8 cellular contexts compared by ENCODE assay signal in the genomic region with DNA sequence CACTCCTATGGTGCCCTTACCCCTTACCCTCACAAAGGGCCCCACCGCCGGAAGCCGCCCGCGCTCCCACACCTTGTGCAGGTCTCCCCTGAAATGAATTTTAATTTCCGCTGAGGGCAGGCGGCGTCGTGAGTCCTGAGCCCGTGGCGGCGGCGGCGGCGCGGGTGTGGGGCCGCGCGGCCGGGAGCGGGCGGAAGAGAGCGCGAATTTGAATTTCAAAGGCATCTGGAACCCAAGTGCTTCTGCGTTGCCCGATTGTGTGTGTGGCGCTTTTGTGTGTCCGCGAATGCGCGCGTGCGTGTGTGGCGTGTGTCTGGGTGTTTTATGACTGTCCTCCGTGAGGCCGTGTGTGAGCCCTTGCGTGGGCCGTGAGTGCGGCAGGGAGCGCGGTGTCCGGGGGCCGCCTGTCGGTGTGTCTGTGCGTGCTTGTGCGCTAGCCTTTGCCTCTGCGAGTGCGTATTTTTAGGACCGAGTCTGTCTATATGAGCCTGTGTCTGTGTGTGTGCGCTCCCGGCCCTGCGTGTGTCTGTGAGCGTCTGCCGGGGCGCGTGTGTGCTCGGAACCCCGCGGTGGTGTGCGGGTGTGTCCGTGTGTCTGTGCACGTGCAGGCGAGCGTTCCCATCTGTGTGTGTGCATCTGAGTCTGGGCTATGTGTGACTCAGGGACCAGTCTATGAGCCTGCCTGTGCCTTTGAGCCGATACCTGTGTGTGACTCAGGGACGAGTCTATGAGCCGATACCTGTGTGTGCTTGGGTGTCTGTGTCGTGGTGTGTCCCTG. TPM values are rescaled to one million over a fixed set of nuclear protein-coding genes. Genes with fewer than 3 reads are reported as not detected.
DNase-seq lines count a peak whose midpoint lies in the region; ATAC-seq, FAIRE-seq and TF ChIP-seq lines count a peak whose summit lies in the region.

No MANE protein-coding gene starts in this region.

- peaks cover 17 to 39% of the 10 kb centered on the region in 2 donors for H3K27me3 Mint-ChIP-seq in T-cell
- peaks cover 87% of the 10 kb centered on the region for H3K27me3 Mint-ChIP-seq in astrocyte (ENCODE audit: low read depth, unreplicated experiment)

- H3K36me3 ChIP-seq in astrocyte (ENCODE audit: insufficient read depth, low read length) (no peaks in the 10 kb centered on the region), mesenchymal stem cell (ENCODE audit: control insufficient read depth in 1 of 2, insufficient read depth in 2 of 2, low read depth in 1 of 2, low read length in 2 of 2) (peaks cover 0 to 3% of the 10 kb centered on the region in 2 experiments), stomach (no peaks in the 10 kb centered on the region)

- H3K4me1 ChIP-seq in astrocyte (ENCODE audit: insufficient read depth, low read length) (peaks cover 11% of the 10 kb centered on the region), mesenchymal stem cell (ENCODE audit: control insufficient read depth, insufficient read depth, low read depth, low read length) (peaks cover 41% of the 10 kb centered on the region), stomach (peaks cover 13 to 33% (median 20%) of the 10 kb centered on the region in 4 donors)

- 15% methylated on average over 68 of the region's 68 CpGs for WGBS in mesenchymal stem cell
- WGBS in stomach, 5 donors, result 4 to 7% (median 6%) methylated on average over 46 to 68 of the region's 68 CpGs

- H3K9ac ChIP-seq in astrocyte (ENCODE audit: low read length), result peak overlapping the region; percentile 33
- peak overlapping the region; percentile 49 for H3K9ac ChIP-seq in mesenchymal stem cell (ENCODE audit: low read length)

- no peak overlapping the region for H2AK5ac ChIP-seq in mesenchymal stem cell (ENCODE audit: low read length, severe bottlenecking)

- H3K27me3 ChIP-seq in astrocyte (ENCODE audit: insufficient read depth, low read length), result peaks cover 37% of the 10 kb centered on the region
- H3K27me3 ChIP-seq in mesenchymal stem cell (ENCODE audit: control insufficient read depth in 1 of 2, insufficient read depth in 1 of 2, low read length in 2 of 2), result peaks cover 78 to 99% of the 10 kb centered on the region in 2 experiments
- H3K27me3 ChIP-seq in stomach, result peaks cover 11 to 84% (median 40%) of the 10 kb centered on the region in 3 donors

- no peak overlapping the region for H4K91ac ChIP-seq in mesenchymal stem cell (ENCODE audit: low read length)

- H3K4me1 Mint-ChIP-seq in T-cell, result peaks cover 34 to 46% (median 41%) of the 10 kb centered on the region in 3 donors
- H3K4me1 Mint-ChIP-seq in astrocyte (ENCODE audit: low read depth, unreplicated experiment), result peaks cover 7% of the 10 kb centered on the region

- H3K4ac ChIP-seq in mesenchymal stem cell (ENCODE audit: low read depth in 1 of 2, low read length in 2 of 2), result no peak overlapping the region

- CTCF ChIA-PET in T-cell (lab: Charles Lee), result no interaction called here

- no peak overlapping the region for H3K27ac ChIP-seq in astrocyte (ENCODE audit: low read depth, low read length)
- H3K27ac ChIP-seq in mesenchymal stem cell (ENCODE audit: low read length, poor library complexity, severe bottlenecking), result no peak overlapping the region
- H3K27ac ChIP-seq in stomach, result no peak overlapping the region

- intact Hi-C loops in stomach (cut with DNase I; ENCODE audit: low total_unique reads), result no loop called here

- no peaks in the 10 kb centered on the region for H3K79me2 ChIP-seq in astrocyte (ENCODE audit: insufficient read depth, low read length)

- POLR2A ChIA-PET in T-cell (lab: Charles Lee), result no interaction called here

- TF ChIP-seq POLR2A in stomach (IDR thresholded peaks at IDR 0.05), result no peak

- TF ChIP-seq CTCF in astrocyte (IDR thresholded peaks at IDR 0.05; ENCODE audit: insufficient read depth, low read depth, low read length), result no peak
- TF ChIP-seq CTCF in stomach (IDR thresholded peaks at IDR 0.05), result no peak

- peak; percentile 67 to 76 (median 70) for ATAC-seq in T-cell (replicated peaks in 1 of 4)
- ATAC-seq in GM18517 (IDR thresholded peaks at IDR 0.05; ENCODE audit: unreplicated experiment), result no peak
- ATAC-seq in GM21576 (IDR thresholded peaks at IDR 0.05; ENCODE audit: unreplicated experiment), result no peak

- no peaks in the 10 kb centered on the region for H3K9me3 ChIP-seq in astrocyte (ENCODE audit: insufficient read depth, low read depth, low read length)
- H3K9me3 ChIP-seq in mesenchymal stem cell (ENCODE audit: control insufficient read depth, low read length), result no peaks in the 10 kb centered on the region
- no peaks in the 10 kb centered on the region for H3K9me3 ChIP-seq in stomach

- TF ChIP-seq EP300 in stomach (IDR thresholded peaks at IDR 0.05), result no peak

- FAIRE-seq in astrocyte (lab: Jason Lieb, UNC), result no peak

- peak overlapping the region; percentile 81 to 98 (median 84) for H3K4me3 Mint-ChIP-seq in T-cell
- H3K4me3 Mint-ChIP-seq in astrocyte (ENCODE audit: unreplicated experiment), result peak overlapping the region; percentile 73

- peak overlapping the region; percentile 35 for H3K4me3 ChIP-seq in astrocyte (ENCODE audit: insufficient read depth, low read depth, low read length)
- peak overlapping the region; percentile 2 to 76 for H3K4me3 ChIP-seq in mesenchymal stem cell (ENCODE audit: insufficient read depth in 1 of 2, low read depth in 1 of 2, low read length in 2 of 2)
- H3K4me3 ChIP-seq in stomach, result peak overlapping the region; percentile 17 to 43 (median 30)

- H2BK120ac ChIP-seq in mesenchymal stem cell (ENCODE audit: low read depth, low read length), result no peak overlapping the region

- no peak overlapping the region for H3K18ac ChIP-seq in mesenchymal stem cell (ENCODE audit: low read depth in 1 of 2, low read length in 2 of 2)

- no peak overlapping the region for H2BK12ac ChIP-seq in mesenchymal stem cell (ENCODE audit: low read length in 2 of 2)

- H3K4me2 ChIP-seq in astrocyte (ENCODE audit: low read length), result peak overlapping the region; percentile 80
- peak overlapping the region; percentile 73 for H3K4me2 ChIP-seq in mesenchymal stem cell (ENCODE audit: low read length, poor library complexity, severe bottlenecking)

- DNase-seq in T-cell (peak in 22 of 34 experiments; percentile 3 to 52 (median 32)), astrocyte (ENCODE audit: low read depth) (no peak), mesenchymal stem cell (peak; percentile 49), stomach (no peak), midbrain (lab: John Stamatoyannopoulos, UW) (no peak), ecto neural progenitor cell (ENCODE audit: low spot score) (no peak)

- no peaks in the 10 kb centered on the region for H4K20me1 ChIP-seq in astrocyte (ENCODE audit: insufficient read depth, low read length)

- H2AFZ ChIP-seq in astrocyte (ENCODE audit: low read depth, low read length) (peak overlapping the region; percentile 68), mesenchymal stem cell (ENCODE audit: low read depth, low read length) (no peak overlapping the region)

- H3K79me1 ChIP-seq in mesenchymal stem cell (replicated peaks; ENCODE audit: low read length, poor library complexity, severe bottlenecking), result no peaks in the 10 kb centered on the region

- H3K14ac ChIP-seq in mesenchymal stem cell (ENCODE audit: low read length in 2 of 2), result peak overlapping the region in 1 of 2 experiments; percentile 71

- no peak overlapping the region for H3K23ac ChIP-seq in mesenchymal stem cell (ENCODE audit: low read length in 2 of 2)

- H3K27ac Mint-ChIP-seq in T-cell, result peak overlapping the region; percentile 19 to 23
- no peak overlapping the region for H3K27ac Mint-ChIP-seq in astrocyte (ENCODE audit: unreplicated experiment)

- H3K36me3 Mint-ChIP-seq in T-cell (no peaks in the 10 kb centered on the region), astrocyte (ENCODE audit: low read depth, unreplicated experiment) (peaks cover 5% of the 10 kb centered on the region)

- H3K9me3 Mint-ChIP-seq in T-cell (no peaks in the 10 kb centered on the region), astrocyte (ENCODE audit: unreplicated experiment) (peaks cover 5% of the 10 kb centered on the region)

- no peak overlapping the region for H4K8ac ChIP-seq in mesenchymal stem cell (ENCODE audit: low read length)

- no peak overlapping the region for H2BK5ac ChIP-seq in mesenchymal stem cell (ENCODE audit: low read depth, low read length, poor library complexity, severe bottlenecking)

- no peak overlapping the region for H2BK15ac ChIP-seq in mesenchymal stem cell (ENCODE audit: low read depth, poor library complexity, severe bottlenecking)

RNA-seq across cellular contexts. Expression of gene ADGRB2, which starts 7.9 kb away (rescaled TPM):
- total RNA-seq in T-cell (1 to 10 TPM in 2 of 5 donors, under 1 TPM in 3; 0.65 to 3.4 (median 0.98) TPM), astrocyte (25.1 and 25.8 TPM in 2 replicates), stomach (1 to 10 TPM in 4 of 5 donors, not detected in 1; 1.3 to 4.9 (median 2.8) TPM)
- 6.1 TPM for polyA plus RNA-seq in mesenchymal stem cell (2013, experiment 1 of 2)
- 5.3 TPM for polyA plus RNA-seq in mesenchymal stem cell (2013, experiment 2 of 2)
- polyA plus RNA-seq in stomach, result 1 to 10 TPM in 2 of 3 donors, under 1 TPM in 1; 0.61 to 1.9 (median 1.5) TPM

RNA-seq across cellular contexts. Expression of gene SPOCD1, which starts 43.7 kb away (rescaled TPM):
- total RNA-seq in T-cell (not detected), astrocyte (27.8 and 28.0 TPM in 2 replicates), stomach (10 to 100 TPM in 1 of 5 donors, 1 to 10 TPM in 2, under 1 TPM in 1, not detected in 1; 0.55 to 11.1 (median 5.1) TPM)
- 20.4 TPM for polyA plus RNA-seq in mesenchymal stem cell (2013, experiment 1 of 2)
- polyA plus RNA-seq in mesenchymal stem cell (2013, experiment 2 of 2), result 20.7 TPM
- 1 to 10 TPM in 2 of 3 donors, under 1 TPM in 1; 0.95 to 5.6 (median 3.1) TPM for polyA plus RNA-seq in stomach

Comparison
In these comparisons a context has a peak if more than half of its experiments do, and no peak if none do; other contexts are left out.
1. ATAC-seq: peak in T-cell (4 of 4); none in GM18517 (single experiment) and GM21576 (single experiment).
2. DNase-seq: peak in T-cell (22 of 34) and mesenchymal stem cell (single experiment); none in astrocyte (single experiment), stomach (single experiment), midbrain (single experiment) and ecto neural progenitor cell (single experiment).
3. Peak in every context shown above with its lines, with median percentiles within 50 percentile points of each other: H3K4me3 ChIP-seq.